In genomic region chr4:7647932-7648812, GRCh38 we compare ENCODE assay signal across 12 cellular contexts.
DNase-seq lines count a peak whose midpoint lies in the region; ATAC-seq and TF ChIP-seq lines count a peak whose summit lies in the region.
"Had no signal": no experiment of that assay in that cellular context is flagged by ENCODE, and none has a peak within 500 bp of the region (broad histone marks: within the 10 kb centered on the region; RNA-seq: fewer than 3 reads in every experiment).

No MANE protein-coding gene starts in this region.

- peak overlapping the region; percentile 90 for H3K27ac Mint-ChIP-seq in activated CD4-positive, alpha-beta memory T cell treated with anti-CD3 and anti-CD28 coated beads, Interleukin-2, amount 10 ng/mL, durations not matched to agents 7 days and 5 days
- H3K27ac Mint-ChIP-seq: T-helper 1 cell treated with Interleukin-12 subunit alpha and Interleukin-12 subunit beta and Interleukin-4 antibody, amounts not matched to agents 30 μg/mL and 1 μg/mL, for 36 hours had no signal

- CTCF ChIA-PET in activated CD4-positive, alpha-beta memory T cell treated with anti-CD3 and anti-CD28 coated beads, Interleukin-2, amount 10 ng/mL, durations not matched to agents 7 days and 5 days (lab: Charles Lee) = no interaction called here

- no peaks in the 10 kb centered on the region for H3K27me3 Mint-ChIP-seq in activated CD4-positive, alpha-beta memory T cell treated with anti-CD3 and anti-CD28 coated beads, Interleukin-2, amount 10 ng/mL, durations not matched to agents 7 days and 5 days

- TF ChIP-seq CTCF in HL-60 (IDR thresholded peaks at IDR 0.05; ENCODE audit: insufficient read depth, low read length) (no peak), lower lobe of right lung (IDR thresholded peaks at IDR 0.05) (no peak)

- peak; percentile 76 for DNase-seq in AG08396 (ENCODE audit: low spot score)
- DNase-seq in HL-60 (ENCODE audit: low read depth in 1 of 2, low spot score in 1 of 2) = peak; percentile 13 to 51
- no peak for DNase-seq in activated CD4-positive, alpha-beta memory T cell treated with anti-CD3 and anti-CD28 coated beads, Interleukin-2, amount 10 ng/mL, durations not matched to agents 7 days and 5 days
- no peak for DNase-seq in lower lobe of right lung
- DNase-seq in sciatic nerve (ENCODE audit: low spot score) = no peak
- no peak for DNase-seq in inferior parietal cortex (ENCODE audit: extremely low spot score)
- no peak for DNase-seq in NCI-H2196 treated with DMSO at 0.1 percent for 48 hours (lab: John Stamatoyannopoulos, UW; ENCODE audit: unreplicated experiment)
- DNase-seq: activated naive CD4-positive, alpha-beta T cell treated with anti-CD3 and anti-CD28 coated beads, Interleukin-2, amount 50 U/mL, for 16 hours; NCI-H1417 treated with DMSO at 0.1 percent for 48 hours had no signal

- POLR2A ChIA-PET in activated CD4-positive, alpha-beta memory T cell treated with anti-CD3 and anti-CD28 coated beads, Interleukin-2, amount 10 ng/mL, durations not matched to agents 7 days and 5 days (lab: Charles Lee) = no interaction called here

- H3K9me3 ChIP-seq in lower lobe of right lung = no peaks in the 10 kb centered on the region

- intact Hi-C loops in lower lobe of right lung (cut with DNase I) (no loop called here), sciatic nerve (cut with DNase I) (no loop called here)

- H3K4me3 ChIP-seq in HL-60 (replicated peaks; ENCODE audit: insufficient read depth, low read length) (no peak overlapping the region), lower lobe of right lung (no peak overlapping the region)

- H3K27me3 ChIP-seq in HL-60 (ENCODE audit: insufficient read depth, poor library complexity, severe bottlenecking) (no peaks in the 10 kb centered on the region), lower lobe of right lung (ENCODE audit: low read depth) (no peaks in the 10 kb centered on the region)

- no peak overlapping the region for H3K4me3 Mint-ChIP-seq in activated CD4-positive, alpha-beta memory T cell treated with anti-CD3 and anti-CD28 coated beads, Interleukin-2, amount 10 ng/mL, durations not matched to agents 7 days and 5 days
- H3K4me3 Mint-ChIP-seq: nephron; T-helper 1 cell treated with Interleukin-12 subunit alpha and Interleukin-12 subunit beta and Interleukin-4 antibody, amounts not matched to agents 30 μg/mL and 1 μg/mL, for 36 hours had no signal

- H3K9me3 Mint-ChIP-seq in activated CD4-positive, alpha-beta memory T cell treated with anti-CD3 and anti-CD28 coated beads, Interleukin-2, amount 10 ng/mL, durations not matched to agents 7 days and 5 days = peaks cover 8% of the 10 kb centered on the region
- H3K9me3 Mint-ChIP-seq: T-helper 1 cell treated with Interleukin-12 subunit alpha and Interleukin-12 subunit beta and Interleukin-4 antibody, amounts not matched to agents 30 μg/mL and 1 μg/mL, for 36 hours had no signal

- peak overlapping the region; percentile 44 for H3K27ac ChIP-seq in HL-60 (replicated peaks)
- H3K27ac ChIP-seq in lower lobe of right lung = no peak overlapping the region

- ATAC-seq in lower lobe of right lung (peak; percentile 59 to 71), sciatic nerve (no peak), HG03025 (IDR thresholded peaks at IDR 0.05; ENCODE audit: low FRiP score, unreplicated experiment) (no peak)

- peaks cover 21% of the 10 kb centered on the region for H3K36me3 Mint-ChIP-seq in activated CD4-positive, alpha-beta memory T cell treated with anti-CD3 and anti-CD28 coated beads, Interleukin-2, amount 10 ng/mL, durations not matched to agents 7 days and 5 days (ENCODE audit: low read depth)

- H3K4me1 ChIP-seq in lower lobe of right lung = peaks cover 25% of the 10 kb centered on the region

- peaks cover 77% of the 10 kb centered on the region for H3K4me1 Mint-ChIP-seq in activated CD4-positive, alpha-beta memory T cell treated with anti-CD3 and anti-CD28 coated beads, Interleukin-2, amount 10 ng/mL, durations not matched to agents 7 days and 5 days

- no peaks in the 10 kb centered on the region for H3K36me3 ChIP-seq in lower lobe of right lung

Comparison
In these comparisons a context has a peak if more than half of its experiments do, and no peak if none do; other contexts are left out.
1. DNase-seq: peak in AG08396 (single experiment) and HL-60 (2 of 2); none in activated CD4-positive, alpha-beta memory T cell treated with anti-CD3 and anti-CD28 coated beads, Interleukin-2, amount 10 ng/mL, durations not matched to agents 7 days and 5 days (single experiment), lower lobe of right lung (single experiment), sciatic nerve (single experiment), inferior parietal cortex (single experiment) and NCI-H2196 treated with DMSO at 0.1 percent for 48 hours (single experiment).
2. ATAC-seq: peak in lower lobe of right lung (2 of 2); none in sciatic nerve (single experiment) and HG03025 (single experiment).